Comparison of ENCODE assay signal across 12 cellular contexts in the genomic region with DNA sequence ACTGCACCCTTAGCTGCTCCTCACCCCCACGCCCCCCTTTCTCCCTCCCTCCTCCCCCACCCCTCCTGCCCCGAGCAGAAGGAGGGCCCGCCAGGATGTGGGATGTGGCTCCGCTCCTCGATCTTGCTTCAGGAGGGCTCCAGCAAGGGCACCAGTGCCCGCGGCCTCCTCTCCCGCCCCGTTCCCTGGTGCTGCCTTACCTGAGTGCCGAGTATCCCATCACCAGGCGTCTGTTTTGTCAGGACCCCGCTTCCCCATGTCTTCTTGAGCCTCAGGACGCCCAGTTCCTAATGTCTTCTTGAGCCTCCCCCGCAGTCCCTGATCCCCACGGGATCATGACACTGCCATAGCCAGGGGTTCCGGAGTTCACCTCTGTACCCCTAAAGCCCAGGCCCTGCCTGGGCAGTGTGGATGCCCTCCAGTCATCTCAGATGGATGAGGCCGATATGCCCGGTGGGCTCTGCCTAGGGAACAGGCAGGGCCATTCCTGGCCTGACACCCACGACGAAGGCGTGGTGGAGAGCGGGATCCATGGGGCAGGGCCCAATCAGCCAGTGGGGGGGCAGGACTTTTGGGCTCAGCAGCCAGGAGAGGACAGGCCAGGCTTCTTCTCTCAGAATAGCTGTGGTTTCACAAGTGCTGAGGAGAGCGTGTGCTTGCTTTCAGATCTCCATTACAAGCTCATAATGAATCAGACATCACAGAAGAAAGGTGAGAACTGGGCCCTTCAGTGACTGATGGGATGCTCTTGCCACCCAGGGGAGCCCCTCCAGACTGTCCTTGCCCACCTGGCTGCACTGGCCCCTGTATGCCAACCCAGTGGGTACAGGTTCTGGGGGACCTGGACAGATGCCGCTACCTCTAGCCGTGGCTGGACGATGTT. TPM values are rescaled to one million over a fixed set of nuclear protein-coding genes. Genes with fewer than 3 reads are reported as not detected.
DNase-seq lines count a peak whose midpoint lies in the region; ATAC-seq and TF ChIP-seq lines count a peak whose summit lies in the region.
"Not testable (repeated sequence)": the region's sequence is repeated elsewhere in the genome, so short reads cannot be mapped to it uniquely, and the experiment has no call there.
"Had no signal": no experiment of that assay in that cellular context is flagged by ENCODE, and none has a peak within 500 bp of the region (broad histone marks: within the 10 kb centered on the region; RNA-seq: fewer than 3 reads in every experiment).

No MANE protein-coding gene starts in this region.

- not testable (repeated sequence) for H3K79me2 ChIP-seq in MM.1S (ENCODE audit: low read length)

- not testable (repeated sequence) for H3K36me3 ChIP-seq in MM.1S (replicated peaks; ENCODE audit: insufficient read depth, low read length); upper lobe of left lung

- not testable (repeated sequence) for H3K27me3 ChIP-seq in MM.1S (replicated peaks; ENCODE audit: insufficient read depth, low read length); foreskin keratinocyte; upper lobe of left lung

- WGBS in upper lobe of left lung, 2 donors = 78 to 83% methylated on average over 13 to 18 of the region's 26 CpGs

- peaks cover 14% of the 10 kb centered on the region for H3K4me1 Mint-ChIP-seq in activated T-cell treated with anti-CD3 and anti-CD28 coated beads, Interleukin-2, amount 50 U/mL, for 4 hours (ENCODE audit: low read depth)
- peaks cover 14 to 16% of the 10 kb centered on the region in 2 donors for H3K4me1 Mint-ChIP-seq in natural killer cell treated with Interleukin-12 subunit alpha and Interleukin-12 subunit beta and Interleukin-15 and Interleukin-18, amount 100 ng/mL, for 72 hours (ENCODE audit: low read depth in 2 of 2)

- H3K9ac ChIP-seq in MM.1S (ENCODE audit: low read length) = peak overlapping the region; percentile 12; the same call in 1 of the 2 replicates

- H3K27ac ChIP-seq in MM.1S (ENCODE audit: low read length) = peak overlapping the region; percentile 31; the same call in 1 of the 2 replicates
- not testable (repeated sequence) for H3K27ac ChIP-seq in foreskin keratinocyte, upper lobe of left lung

- H3F3A ChIP-seq in MM.1S (ENCODE audit: insufficient read depth, low read length) = not testable (repeated sequence)

- peak overlapping the region; percentile 60 for H3K4me3 Mint-ChIP-seq in activated T-cell treated with anti-CD3 and anti-CD28 coated beads, Interleukin-2, amount 50 U/mL, for 4 hours
- peak overlapping the region; percentile 72 for H3K4me3 Mint-ChIP-seq in natural killer cell treated with Interleukin-12 subunit alpha and Interleukin-12 subunit beta and Interleukin-15 and Interleukin-18, amount 100 ng/mL, for 72 hours

- peak overlapping the region; percentile 78 for H3K4me2 ChIP-seq in MM.1S (ENCODE audit: low read depth, low read length)

- not testable (repeated sequence) for H3K9me3 ChIP-seq in MM.1S (replicated peaks; ENCODE audit: insufficient read depth, low read length); upper lobe of left lung

- not testable (repeated sequence) for TF ChIP-seq CTCF in MM.1S (IDR thresholded peaks at IDR 0.05; ENCODE audit: low read length); foreskin keratinocyte (conservative IDR thresholded peaks at IDR 0.05); upper lobe of left lung (IDR thresholded peaks at IDR 0.05)

- peak overlapping the region; percentile 49 for H2AFZ ChIP-seq in MM.1S (ENCODE audit: low read length)

- H3K36me3 Mint-ChIP-seq in activated T-cell treated with anti-CD3 and anti-CD28 coated beads, Interleukin-2, amount 50 U/mL, for 4 hours (ENCODE audit: insufficient read depth); natural killer cell treated with Interleukin-12 subunit alpha and Interleukin-12 subunit beta and Interleukin-15 and Interleukin-18, amount 100 ng/mL, for 72 hours: not testable (repeated sequence)

- peak; percentile 72 for DNase-seq in MM.1S
- DNase-seq in activated T-cell treated with anti-CD3 and anti-CD28 coated beads, Interleukin-2, amount 50 U/mL, for 4 hours; foreskin keratinocyte; natural killer cell treated with Interleukin-12 subunit alpha and Interleukin-12 subunit beta and Interleukin-15 and Interleukin-18, amount 100 ng/mL, for 72 hours (ENCODE audit: low spot score): not testable (repeated sequence)
- peak in 1 of 2 donors; percentile 43 for DNase-seq in upper lobe of left lung

- H3K4me3 ChIP-seq in MM.1S (ENCODE audit: low read length) (peak overlapping the region; percentile 49), upper lobe of left lung (peak overlapping the region in 3 of 4 donors; percentile 38 to 46 (median 42))

- not testable (repeated sequence) for H3K27ac Mint-ChIP-seq in natural killer cell treated with Interleukin-12 subunit alpha and Interleukin-12 subunit beta and Interleukin-15 and Interleukin-18, amount 100 ng/mL, for 72 hours

- H3K4me1 ChIP-seq in MM.1S (ENCODE audit: low read length) (peaks cover 12% of the 10 kb centered on the region), upper lobe of left lung (peaks cover 3 to 18% (median 6%) of the 10 kb centered on the region in 4 donors)
- not testable (repeated sequence) for H3K4me1 ChIP-seq in foreskin keratinocyte

- H3K9me3 Mint-ChIP-seq in activated T-cell treated with anti-CD3 and anti-CD28 coated beads, Interleukin-2, amount 50 U/mL, for 4 hours; natural killer cell treated with Interleukin-12 subunit alpha and Interleukin-12 subunit beta and Interleukin-15 and Interleukin-18, amount 100 ng/mL, for 72 hours: not testable (repeated sequence)

- not testable (repeated sequence) for H4K20me1 ChIP-seq in MM.1S (ENCODE audit: insufficient read depth, low read length)

- H3K27me3 Mint-ChIP-seq in activated T-cell treated with anti-CD3 and anti-CD28 coated beads, Interleukin-2, amount 50 U/mL, for 4 hours (ENCODE audit: low read depth); natural killer cell treated with Interleukin-12 subunit alpha and Interleukin-12 subunit beta and Interleukin-15 and Interleukin-18, amount 100 ng/mL, for 72 hours: not testable (repeated sequence)

- not testable (repeated sequence) for H3K9me2 ChIP-seq in MM.1S (replicated peaks; ENCODE audit: insufficient read depth, low read length)

- TF ChIP-seq EP300 in upper lobe of left lung (IDR thresholded peaks at IDR 0.05) = not testable (repeated sequence)

- TF ChIP-seq POLR2A in upper lobe of left lung (IDR thresholded peaks at IDR 0.05) = not testable (repeated sequence)

- ATAC-seq in GM18499 (IDR thresholded peaks at IDR 0.05; ENCODE audit: insufficient read depth, unreplicated experiment) = peak; percentile 61
- peak; percentile 62 for ATAC-seq in GM21381 (IDR thresholded peaks at IDR 0.05; ENCODE audit: unreplicated experiment)
- ATAC-seq in HG02973 (IDR thresholded peaks at IDR 0.05; ENCODE audit: unreplicated experiment) = peak; percentile 63
- ATAC-seq in activated T-cell treated with anti-CD3 and anti-CD28 coated beads, Interleukin-2, amount 50 U/mL, for 4 hours = peak in 1 of 2 donors; percentile 1
- ATAC-seq in foreskin keratinocyte = peak; percentile 4
- ATAC-seq in natural killer cell treated with Interleukin-12 subunit alpha and Interleukin-12 subunit beta and Interleukin-15 and Interleukin-18, amount 100 ng/mL, for 72 hours = peak; percentile 71 to 80
- ATAC-seq in upper lobe of left lung (ENCODE audit: low FRiP score in 2 of 2) = not testable (repeated sequence)

RNA-seq across cellular contexts. Expression of gene CCDC74A, which starts 1.5 kb away (rescaled TPM):
- 1 to 10 TPM in 2 of 3 donors, under 1 TPM in 1; 0.90 to 1.2 (median 1.0) TPM for total RNA-seq in activated T-cell treated with anti-CD3 and anti-CD28 coated beads, Interleukin-2, amount 50 U/mL, for 4 hours
- total RNA-seq in foreskin keratinocyte (11.7 and 13.3 TPM in 2 replicates), upper lobe of left lung (10 to 100 TPM in 4 of 6 donors, 1 to 10 TPM in 1, under 1 TPM in 1; 0.46 to 33.5 (median 11.8) TPM)
- 11.6 and 14.1 TPM in 2 replicates for polyA plus RNA-seq in foreskin keratinocyte
- total RNA-seq in natural killer cell treated with Interleukin-12 subunit alpha and Interleukin-12 subunit beta and Interleukin-15 and Interleukin-18, amount 100 ng/mL, for 72 hours = 1 to 10 TPM; 2.1 to 2.5 TPM

RNA-seq across cellular contexts. Expression of gene MZT2A, which starts 37.0 kb away (rescaled TPM):
- total RNA-seq in activated T-cell treated with anti-CD3 and anti-CD28 coated beads, Interleukin-2, amount 50 U/mL, for 4 hours = 100 to 1,000 TPM in 2 of 3 donors, 10 to 100 TPM in 1; 54.5 to 166 (median 115) TPM
- total RNA-seq in foreskin keratinocyte (206 and 383 TPM in 2 replicates), upper lobe of left lung (10 to 100 TPM; 15.7 to 66.9 (median 47.4) TPM)
- polyA plus RNA-seq in foreskin keratinocyte = 197 and 467 TPM in 2 replicates
- 10 to 100 TPM; 60.5 to 96.1 TPM for total RNA-seq in natural killer cell treated with Interleukin-12 subunit alpha and Interleukin-12 subunit beta and Interleukin-15 and Interleukin-18, amount 100 ng/mL, for 72 hours

RNA-seq across cellular contexts. Expression of gene TUBA3D, which starts 53.3 kb away (rescaled TPM):
- not detected for total RNA-seq in activated T-cell treated with anti-CD3 and anti-CD28 coated beads, Interleukin-2, amount 50 U/mL, for 4 hours
- total RNA-seq in foreskin keratinocyte (not detected in 2 replicates), upper lobe of left lung (not detected)
- not detected in 2 replicates for polyA plus RNA-seq in foreskin keratinocyte
- total RNA-seq in natural killer cell treated with Interleukin-12 subunit alpha and Interleukin-12 subunit beta and Interleukin-15 and Interleukin-18, amount 100 ng/mL, for 72 hours = not detected
- total RNA-seq: Caco-2, cerebellum, glomerular endothelial cell, tibial nerve had no signal
